Comparison of ENCODE assay signal across 1 cellular context in genomic region chr2:43218550-43219382, GRCh38.
TF ChIP-seq lines count a peak whose summit lies in the region.

No MANE protein-coding gene starts in this region.

TF ChIP-seq in HepG2, 621 proteins besides CTCF, POLR2A, EP300 and RAD21 (continued from another document):
- no peak for TF ChIP-seq SRSF9 (IDR thresholded peaks at IDR 0.05; ENCODE audit: borderline replicate concordance, insufficient read depth, low read depth, low read length, poor library complexity, severe bottlenecking)
- no peak for TF ChIP-seq KDM1A (CRISPR knock-in tag; IDR thresholded peaks at IDR 0.05)
- TF ChIP-seq GATA4 (IDR thresholded peaks at IDR 0.05; ENCODE audit: borderline replicate concordance, low read depth), result no peak
- TF ChIP-seq ZNF326 (CRISPR knock-in tag; IDR thresholded peaks at IDR 0.05; ENCODE audit: borderline replicate concordance), result no peak
- no peak for TF ChIP-seq PAWR (CRISPR knock-in tag; IDR thresholded peaks at IDR 0.05; ENCODE audit: borderline replicate concordance)
- peak; percentile 94 for TF ChIP-seq FOXO4 (CRISPR knock-in tag; conservative IDR thresholded peaks at IDR 0.05)
- TF ChIP-seq ZNF672 (CRISPR knock-in tag; IDR thresholded peaks at IDR 0.05), result no peak
- no peak for TF ChIP-seq USF2 (IDR thresholded peaks at IDR 0.05; ENCODE audit: low read depth, low read length)
- no peak; the same call in 1 of the 2 replicates for TF ChIP-seq USF2 (CRISPR knock-in tag; IDR thresholded peaks at IDR 0.05; ENCODE audit: borderline replicate concordance)
- no peak for TF ChIP-seq DNMT1 (CRISPR knock-in tag; IDR thresholded peaks at IDR 0.05)
- TF ChIP-seq LRRFIP1 (CRISPR knock-in tag; conservative IDR thresholded peaks at IDR 0.05), result no peak
- no peak for TF ChIP-seq TAF15 (IDR thresholded peaks at IDR 0.05; ENCODE audit: low read depth, low read length, poor library complexity, severe bottlenecking)
- TF ChIP-seq KLF12 (CRISPR knock-in tag; IDR thresholded peaks at IDR 0.05; ENCODE audit: borderline replicate concordance), result 0 out of 2 replicates have a peak, but pooled peaks have one; percentile 45
- no peak; the same call in 1 of the 2 replicates for TF ChIP-seq ZNF569 (CRISPR knock-in tag; IDR thresholded peaks at IDR 0.05; ENCODE audit: borderline replicate concordance)
- TF ChIP-seq TCF7 (IDR thresholded peaks at IDR 0.05; ENCODE audit: low read depth), result peak; percentile 20; the same call in 1 of the 2 replicates
- TF ChIP-seq MTF2 (CRISPR knock-in tag; IDR thresholded peaks at IDR 0.05; ENCODE audit: borderline replicate concordance), result 0 out of 2 replicates have a peak, but pooled peaks have one; percentile 74
